ENCODE assay signal across 39 cellular contexts in the genomic region with DNA sequence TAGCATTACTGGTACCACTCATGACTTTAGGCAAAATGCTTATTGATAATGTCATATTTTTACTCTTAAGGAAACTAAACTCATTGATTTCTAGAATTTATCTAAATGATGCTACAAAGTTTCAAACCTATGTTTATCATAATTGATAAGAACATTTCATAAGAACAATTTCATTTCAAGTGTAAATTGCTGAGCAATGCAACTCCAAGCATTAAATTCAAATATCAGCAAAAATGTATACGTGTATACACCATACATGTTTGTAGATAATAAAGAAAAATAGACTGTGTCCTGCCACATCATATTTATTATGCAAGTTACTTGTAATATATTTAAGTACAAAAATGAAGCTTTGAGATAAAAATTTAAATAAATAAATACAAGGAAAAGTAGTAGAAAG.
"Had no signal": no experiment of that assay in that cellular context is flagged by ENCODE, and none has a peak within 500 bp of the region (broad histone marks: within the 10 kb centered on the region; RNA-seq: fewer than 3 reads in every experiment).

No MANE protein-coding gene starts in this region.

- H3K4me3 ChIP-seq: adrenal gland, ascending aorta, body of pancreas, breast epithelium, cardiac muscle cell had no signal

- H3K27ac ChIP-seq: adrenal gland, ascending aorta, body of pancreas, brain microvascular endothelial cell, breast epithelium, cardiac muscle cell had no signal

- ATAC-seq: activated naive CD4-positive, alpha-beta T cell treated with anti-CD3 and anti-CD28 coated beads, Interleukin-2, amount 50 U/mL, for 72 hours; activated naive CD8-positive, alpha-beta T cell treated with anti-CD3 and anti-CD28 coated beads, Interleukin-2, amount 50 U/mL, for 24 hours; activated T-cell treated with anti-CD3 and anti-CD28 coated beads, Interleukin-2, amount 50 U/mL, for 4 hours; activated T-cell treated with anti-CD3 and anti-CD28 coated beads, Interleukin-2, amount 50 U/mL, for 72 hours; activated T-helper 17 cell treated with anti-CD3 and anti-CD28 coated beads, Interleukin-2, amount 50 U/mL, for 72 hours; body of pancreas had no signal

- H3K4me1 Mint-ChIP-seq: activated naive CD4-positive, alpha-beta T cell treated with anti-CD3 and anti-CD28 coated beads, Interleukin-2, amount 10 ng/mL, durations not matched to agents 7 days and 5 days; activated naive CD4-positive, alpha-beta T cell treated with anti-CD3 and anti-CD28 coated beads, Interleukin-2, amount 50 U/mL, for 24 hours; activated naive CD8-positive, alpha-beta T cell treated with anti-CD3 and anti-CD28 coated beads for 36 hours; activated naive CD8-positive, alpha-beta T cell treated with anti-CD3 and anti-CD28 coated beads, Interleukin-2, amount 10 ng/mL, durations not matched to agents 7 days and 5 days; activated naive CD8-positive, alpha-beta T cell treated with anti-CD3 and anti-CD28 coated beads, Interleukin-2, amount 50 U/mL, for 24 hours; activated T-helper 17 cell treated with anti-CD3 and anti-CD28 coated beads, Interleukin-2, amount 50 U/mL, for 72 hours; brain; central memory CD8-positive, alpha-beta T cell had no signal

- H3K36me3 Mint-ChIP-seq: activated naive CD4-positive, alpha-beta T cell treated with anti-CD3 and anti-CD28 coated beads, Interleukin-2, amount 10 ng/mL, durations not matched to agents 7 days and 5 days; activated naive CD4-positive, alpha-beta T cell treated with anti-CD3 and anti-CD28 coated beads, Interleukin-2, amount 50 U/mL, for 24 hours; activated naive CD4-positive, alpha-beta T cell treated with anti-CD3 and anti-CD28 coated beads, Interleukin-2, amount 50 U/mL, for 72 hours; activated naive CD8-positive, alpha-beta T cell; activated naive CD8-positive, alpha-beta T cell treated with anti-CD3 and anti-CD28 coated beads for 36 hours; activated naive CD8-positive, alpha-beta T cell treated with anti-CD3 and anti-CD28 coated beads, Interleukin-2, amount 10 ng/mL, durations not matched to agents 7 days and 5 days; brain had no signal

- H3K9me3 ChIP-seq: adrenal gland, ascending aorta, body of pancreas, breast epithelium had no signal

- H3K4me1 ChIP-seq: adrenal gland, ascending aorta, body of pancreas, breast epithelium had no signal

- FAIRE-seq: astrocyte, bronchial epithelial cell had no signal

- H3K27me3 Mint-ChIP-seq: activated naive CD4-positive, alpha-beta T cell treated with anti-CD3 and anti-CD28 coated beads, Interleukin-2, amount 10 ng/mL, durations not matched to agents 7 days and 5 days; activated naive CD4-positive, alpha-beta T cell treated with anti-CD3 and anti-CD28 coated beads, Interleukin-2, amount 50 U/mL, for 24 hours; activated naive CD8-positive, alpha-beta T cell; activated naive CD8-positive, alpha-beta T cell treated with anti-CD3 and anti-CD28 coated beads for 36 hours; activated naive CD8-positive, alpha-beta T cell treated with anti-CD3 and anti-CD28 coated beads, Interleukin-2, amount 10 ng/mL, durations not matched to agents 7 days and 5 days; activated naive CD8-positive, alpha-beta T cell treated with anti-CD3 and anti-CD28 coated beads, Interleukin-2, amount 50 U/mL, for 24 hours; activated T-cell treated with anti-CD3 and anti-CD28 coated beads, Interleukin-2, amount 50 U/mL, for 24 hours; activated T-helper 17 cell treated with anti-CD3 and anti-CD28 coated beads, Interleukin-2, amount 50 U/mL, for 72 hours; central memory CD8-positive, alpha-beta T cell had no signal

- H3K27me3 ChIP-seq: adrenal gland, ascending aorta, body of pancreas, brain microvascular endothelial cell, breast epithelium, cardiac muscle cell had no signal

- H3K9me3 Mint-ChIP-seq: activated naive CD4-positive, alpha-beta T cell treated with anti-CD3 and anti-CD28 coated beads for 36 hours; activated naive CD4-positive, alpha-beta T cell treated with anti-CD3 and anti-CD28 coated beads, Interleukin-2, amount 10 ng/mL, durations not matched to agents 7 days and 5 days; activated naive CD8-positive, alpha-beta T cell treated with anti-CD3 and anti-CD28 coated beads for 36 hours; activated naive CD8-positive, alpha-beta T cell treated with anti-CD3 and anti-CD28 coated beads, Interleukin-2, amount 50 U/mL, for 24 hours; activated T-cell treated with anti-CD3 and anti-CD28 coated beads, Interleukin-2, amount 50 U/mL, for 4 hours; activated T-helper 1 cell treated with anti-CD3 and anti-CD28 coated beads, Interleukin-12 subunit alpha, Interleukin-12 subunit beta, Interleukin-2, Interleukin-4 antibody, amounts not matched to agents 30 ng/mL and 10 ng/mL and 1 ng/mL, durations not matched to agents 14 hours and 24 hours and 36 hours; activated T-helper 2 cell treated with anti-CD3 and anti-CD28 coated beads, Interferon-gamma antibody, Interleukin-2, Interleukin-4, amounts not matched to agents 10 μg/mL and 5 μg/mL and 100 μg/mL, durations not matched to agents 14 hours and 24 hours and 36 hours; central memory CD8-positive, alpha-beta T cell had no signal

- H3K4me3 Mint-ChIP-seq: activated naive CD4-positive, alpha-beta T cell treated with anti-CD3 and anti-CD28 coated beads for 36 hours; activated naive CD4-positive, alpha-beta T cell treated with anti-CD3 and anti-CD28 coated beads, Interleukin-2, amount 10 ng/mL, durations not matched to agents 7 days and 5 days; activated naive CD4-positive, alpha-beta T cell treated with anti-CD3 and anti-CD28 coated beads, Interleukin-2, amount 50 U/mL, for 24 hours; activated naive CD8-positive, alpha-beta T cell; activated naive CD8-positive, alpha-beta T cell treated with anti-CD3 and anti-CD28 coated beads for 36 hours; activated naive CD8-positive, alpha-beta T cell treated with anti-CD3 and anti-CD28 coated beads, Interleukin-2, amount 10 ng/mL, durations not matched to agents 7 days and 5 days; activated naive CD8-positive, alpha-beta T cell treated with anti-CD3 and anti-CD28 coated beads, Interleukin-2, amount 50 U/mL, for 24 hours; activated T-cell treated with anti-CD3 and anti-CD28 coated beads, Interleukin-2, amount 50 U/mL, for 24 hours; activated T-cell treated with anti-CD3 and anti-CD28 coated beads, Interleukin-2, amount 50 U/mL, for 4 hours; activated T-cell treated with anti-CD3 and anti-CD28 coated beads, Interleukin-2, amount 50 U/mL, for 72 hours; activated T-helper 1 cell treated with anti-CD3 and anti-CD28 coated beads, Interleukin-12 subunit alpha, Interleukin-12 subunit beta, Interleukin-2, Interleukin-4 antibody, amounts not matched to agents 30 ng/mL and 10 ng/mL and 1 ng/mL, durations not matched to agents 14 hours and 24 hours and 36 hours; activated T-helper 17 cell treated with anti-CD3 and anti-CD28 coated beads, Interleukin-2, amount 50 U/mL, for 72 hours; brain; central memory CD8-positive, alpha-beta T cell had no signal

- H3K36me3 ChIP-seq: adrenal gland, ascending aorta, brain microvascular endothelial cell, breast epithelium, cardiac muscle cell had no signal

- DNase-seq: activated effector memory CD4-positive, alpha-beta T cell treated with anti-CD3 and anti-CD28 coated beads, Interleukin-2, amount 50 U/mL, for 16 hours; activated effector memory CD4-positive, alpha-beta T cell treated with Interleukin-2 at 50 U/mL for 16 hours; activated gamma-delta T cell; activated gamma-delta T cell treated with Interleukin-2 at 50 U/mL for 16 hours; activated naive CD4-positive, alpha-beta T cell; activated naive CD4-positive, alpha-beta T cell treated with anti-CD3 and anti-CD28 coated beads for 36 hours; activated naive CD4-positive, alpha-beta T cell treated with anti-CD3 and anti-CD28 coated beads, Interleukin-2, amount 10 ng/mL, durations not matched to agents 7 days and 5 days; activated naive CD4-positive, alpha-beta T cell treated with Interleukin-2 at 50 U/mL for 16 hours; activated naive CD8-positive, alpha-beta T cell treated with anti-CD3 and anti-CD28 coated beads for 36 hours; activated naive CD8-positive, alpha-beta T cell treated with anti-CD3 and anti-CD28 coated beads, Interleukin-2, amount 10 ng/mL, durations not matched to agents 7 days and 5 days; activated naive CD8-positive, alpha-beta T cell treated with anti-CD3 and anti-CD28 coated beads, Interleukin-2, amount 50 U/mL, for 24 hours; activated T-cell treated with anti-CD3 and anti-CD28 coated beads, Interleukin-2, amount 50 U/mL, for 1 hour; activated T-cell treated with anti-CD3 and anti-CD28 coated beads, Interleukin-2, amount 50 U/mL, for 24 hours; activated T-cell treated with anti-CD3 and anti-CD28 coated beads, Interleukin-2, amount 50 U/mL, for 4 hours; activated T-cell treated with anti-CD3 and anti-CD28 coated beads, Interleukin-2, amount 50 U/mL, for 48 hours; activated T-cell treated with anti-CD3 and anti-CD28 coated beads, Interleukin-2, amount 50 U/mL, for 72 hours; adrenal gland; amniotic stem cell; amygdala; anterior cingulate cortex; aorta; body of pancreas; brain microvascular endothelial cell; caudate nucleus; central memory CD4-positive, alpha-beta T cell; cerebellar nuclear complex had no signal

- H3K27ac Mint-ChIP-seq: activated naive CD4-positive, alpha-beta T cell treated with anti-CD3 and anti-CD28 coated beads for 36 hours; activated naive CD4-positive, alpha-beta T cell treated with anti-CD3 and anti-CD28 coated beads, Interleukin-2, amount 10 ng/mL, durations not matched to agents 7 days and 5 days; activated naive CD4-positive, alpha-beta T cell treated with anti-CD3 and anti-CD28 coated beads, Interleukin-2, amount 50 U/mL, for 24 hours; activated naive CD4-positive, alpha-beta T cell treated with anti-CD3 and anti-CD28 coated beads, Interleukin-2, amount 50 U/mL, for 72 hours; activated naive CD8-positive, alpha-beta T cell; activated naive CD8-positive, alpha-beta T cell treated with anti-CD3 and anti-CD28 coated beads for 36 hours; activated naive CD8-positive, alpha-beta T cell treated with anti-CD3 and anti-CD28 coated beads, Interleukin-2, amount 10 ng/mL, durations not matched to agents 7 days and 5 days; activated naive CD8-positive, alpha-beta T cell treated with anti-CD3 and anti-CD28 coated beads, Interleukin-2, amount 50 U/mL, for 24 hours; activated T-cell treated with anti-CD3 and anti-CD28 coated beads, Interleukin-2, amount 50 U/mL, for 24 hours; activated T-cell treated with anti-CD3 and anti-CD28 coated beads, Interleukin-2, amount 50 U/mL, for 72 hours; activated T-helper 1 cell treated with anti-CD3 and anti-CD28 coated beads, Interleukin-12 subunit alpha, Interleukin-12 subunit beta, Interleukin-2, Interleukin-4 antibody, amounts not matched to agents 30 ng/mL and 10 ng/mL and 1 ng/mL, durations not matched to agents 14 hours and 24 hours and 36 hours; activated T-helper 17 cell treated with anti-CD3 and anti-CD28 coated beads, Interleukin-2, amount 50 U/mL, for 72 hours; activated T-helper 2 cell treated with anti-CD3 and anti-CD28 coated beads, Interferon-gamma antibody, Interleukin-2, Interleukin-4, amounts not matched to agents 10 μg/mL and 5 μg/mL and 100 μg/mL, durations not matched to agents 14 hours and 24 hours and 36 hours; brain had no signal
